In the genomic region with DNA sequence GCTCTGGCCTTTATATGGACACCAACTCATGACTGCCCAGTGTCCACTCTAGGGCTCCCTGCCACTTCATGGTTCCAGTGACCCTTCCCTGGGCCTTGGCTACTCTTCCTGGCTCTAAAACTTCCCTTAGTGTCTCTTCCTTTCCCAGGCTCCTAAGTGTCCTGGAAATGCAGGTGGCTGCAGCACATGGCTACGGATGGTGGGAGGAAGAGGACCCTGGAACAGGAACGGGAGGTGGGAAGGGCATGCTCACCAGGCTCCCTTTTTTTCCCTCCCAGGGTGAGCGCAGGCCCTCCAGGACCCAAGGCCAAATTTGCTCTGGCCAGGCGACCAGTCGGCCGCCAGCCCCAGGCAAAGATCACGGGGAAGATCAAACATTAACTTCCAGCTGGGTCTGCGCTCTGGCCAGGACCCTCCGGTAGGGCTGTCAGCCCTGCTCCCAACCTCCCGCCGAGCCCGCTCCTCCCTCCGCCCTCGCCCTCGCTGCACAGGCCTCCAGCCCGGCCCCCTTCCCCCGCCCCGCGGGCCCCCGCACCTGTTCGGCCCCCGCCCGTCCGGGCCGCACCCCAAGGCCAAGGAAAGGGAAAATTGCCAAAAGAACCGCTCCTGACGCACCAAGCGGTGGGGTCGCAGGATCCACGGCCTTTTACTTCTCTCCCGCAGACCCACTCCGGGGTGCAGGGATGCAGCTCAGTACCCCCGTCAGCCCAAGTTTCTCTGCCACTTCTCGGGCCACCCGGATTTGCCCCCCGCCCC, we compare ENCODE assay signal across 1 cellular context.
TF ChIP-seq lines count a peak whose summit lies in the region.

No MANE protein-coding gene starts in this region.

TF ChIP-seq in HepG2, 621 proteins besides CTCF, POLR2A, EP300 and RAD21 (continued from another document and continues in another):
- TF ChIP-seq, protein P1, sequence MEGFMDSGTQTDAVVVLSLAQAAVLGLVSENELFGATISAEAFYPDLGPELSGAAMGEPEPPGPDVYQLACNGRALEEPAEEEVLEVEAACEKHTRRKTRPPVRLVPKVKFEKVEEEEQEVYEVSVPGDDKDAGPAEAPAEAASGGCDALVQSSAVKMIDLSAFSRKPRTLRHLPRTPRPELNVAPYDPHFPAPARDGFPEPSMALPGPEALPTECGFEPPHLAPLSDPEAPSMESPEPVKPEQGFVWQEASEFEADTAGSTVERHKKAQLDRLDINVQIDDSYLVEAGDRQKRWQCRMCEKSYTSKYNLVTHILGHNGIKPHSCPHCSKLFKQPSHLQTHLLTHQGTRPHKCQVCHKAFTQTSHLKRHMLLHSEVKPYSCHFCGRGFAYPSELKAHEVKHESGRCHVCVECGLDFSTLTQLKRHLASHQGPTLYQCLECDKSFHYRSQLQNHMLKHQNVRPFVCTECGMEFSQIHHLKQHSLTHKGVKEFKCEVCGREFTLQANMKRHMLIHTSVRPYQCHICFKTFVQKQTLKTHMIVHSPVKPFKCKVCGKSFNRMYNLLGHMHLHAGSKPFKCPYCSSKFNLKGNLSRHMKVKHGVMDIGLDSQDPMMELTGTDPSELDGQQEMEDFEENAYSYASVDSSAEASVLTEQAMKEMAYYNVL (CRISPR knock-in tag; IDR thresholded peaks at IDR 0.05; ENCODE audit: borderline replicate concordance): peak; percentile 58; the same call in 1 of the 2 replicates
- TF ChIP-seq, protein P2, sequence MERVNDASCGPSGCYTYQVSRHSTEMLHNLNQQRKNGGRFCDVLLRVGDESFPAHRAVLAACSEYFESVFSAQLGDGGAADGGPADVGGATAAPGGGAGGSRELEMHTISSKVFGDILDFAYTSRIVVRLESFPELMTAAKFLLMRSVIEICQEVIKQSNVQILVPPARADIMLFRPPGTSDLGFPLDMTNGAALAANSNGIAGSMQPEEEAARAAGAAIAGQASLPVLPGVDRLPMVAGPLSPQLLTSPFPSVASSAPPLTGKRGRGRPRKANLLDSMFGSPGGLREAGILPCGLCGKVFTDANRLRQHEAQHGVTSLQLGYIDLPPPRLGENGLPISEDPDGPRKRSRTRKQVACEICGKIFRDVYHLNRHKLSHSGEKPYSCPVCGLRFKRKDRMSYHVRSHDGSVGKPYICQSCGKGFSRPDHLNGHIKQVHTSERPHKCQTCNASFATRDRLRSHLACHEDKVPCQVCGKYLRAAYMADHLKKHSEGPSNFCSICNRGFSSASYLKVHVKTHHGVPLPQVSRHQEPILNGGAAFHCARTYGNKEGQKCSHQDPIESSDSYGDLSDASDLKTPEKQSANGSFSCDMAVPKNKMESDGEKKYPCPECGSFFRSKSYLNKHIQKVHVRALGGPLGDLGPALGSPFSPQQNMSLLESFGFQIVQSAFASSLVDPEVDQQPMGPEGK (CRISPR knock-in tag; IDR thresholded peaks at IDR 0.05): peak; percentile 92
- peak; percentile 85 for TF ChIP-seq SALL1 (CRISPR knock-in tag; IDR thresholded peaks at IDR 0.05)
- TF ChIP-seq, protein P3, sequence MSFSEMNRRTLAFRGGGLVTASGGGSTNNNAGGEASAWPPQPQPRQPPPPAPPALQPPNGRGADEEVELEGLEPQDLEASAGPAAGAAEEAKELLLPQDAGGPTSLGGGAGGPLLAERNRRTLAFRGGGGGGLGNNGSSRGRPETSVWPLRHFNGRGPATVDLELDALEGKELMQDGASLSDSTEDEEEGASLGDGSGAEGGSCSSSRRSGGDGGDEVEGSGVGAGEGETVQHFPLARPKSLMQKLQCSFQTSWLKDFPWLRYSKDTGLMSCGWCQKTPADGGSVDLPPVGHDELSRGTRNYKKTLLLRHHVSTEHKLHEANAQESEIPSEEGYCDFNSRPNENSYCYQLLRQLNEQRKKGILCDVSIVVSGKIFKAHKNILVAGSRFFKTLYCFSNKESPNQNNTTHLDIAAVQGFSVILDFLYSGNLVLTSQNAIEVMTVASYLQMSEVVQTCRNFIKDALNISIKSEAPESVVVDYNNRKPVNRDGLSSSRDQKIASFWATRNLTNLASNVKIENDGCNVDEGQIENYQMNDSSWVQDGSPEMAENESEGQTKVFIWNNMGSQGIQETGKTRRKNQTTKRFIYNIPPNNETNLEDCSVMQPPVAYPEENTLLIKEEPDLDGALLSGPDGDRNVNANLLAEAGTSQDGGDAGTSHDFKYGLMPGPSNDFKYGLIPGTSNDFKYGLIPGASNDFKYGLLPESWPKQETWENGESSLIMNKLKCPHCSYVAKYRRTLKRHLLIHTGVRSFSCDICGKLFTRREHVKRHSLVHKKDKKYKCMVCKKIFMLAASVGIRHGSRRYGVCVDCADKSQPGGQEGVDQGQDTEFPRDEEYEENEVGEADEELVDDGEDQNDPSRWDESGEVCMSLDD (CRISPR knock-in tag; IDR thresholded peaks at IDR 0.05; ENCODE audit: borderline replicate concordance): no peak
- TF ChIP-seq, protein P4, sequence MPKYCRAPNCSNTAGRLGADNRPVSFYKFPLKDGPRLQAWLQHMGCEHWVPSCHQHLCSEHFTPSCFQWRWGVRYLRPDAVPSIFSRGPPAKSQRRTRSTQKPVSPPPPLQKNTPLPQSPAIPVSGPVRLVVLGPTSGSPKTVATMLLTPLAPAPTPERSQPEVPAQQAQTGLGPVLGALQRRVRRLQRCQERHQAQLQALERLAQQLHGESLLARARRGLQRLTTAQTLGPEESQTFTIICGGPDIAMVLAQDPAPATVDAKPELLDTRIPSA (CRISPR knock-in tag; IDR thresholded peaks at IDR 0.05; ENCODE audit: borderline replicate concordance): peak; percentile 38; the same call in 1 of the 2 replicates
- 0 out of 2 replicates have a peak, but pooled peaks have one; percentile 18 for TF ChIP-seq KDM5B (CRISPR knock-in tag; IDR thresholded peaks at IDR 0.05; ENCODE audit: borderline replicate concordance)
- TF ChIP-seq ZNF317 (CRISPR knock-in tag; IDR thresholded peaks at IDR 0.05): 0 out of 2 replicates have a peak, but pooled peaks have one; percentile 43
- TF ChIP-seq NPAS2 (CRISPR knock-in tag; IDR thresholded peaks at IDR 0.05; ENCODE audit: borderline replicate concordance): no peak
- no peak for TF ChIP-seq HNRNPH1 (optimal IDR thresholded peaks at IDR 0.05; ENCODE audit: low read depth, low read length)
- TF ChIP-seq, protein P5, sequence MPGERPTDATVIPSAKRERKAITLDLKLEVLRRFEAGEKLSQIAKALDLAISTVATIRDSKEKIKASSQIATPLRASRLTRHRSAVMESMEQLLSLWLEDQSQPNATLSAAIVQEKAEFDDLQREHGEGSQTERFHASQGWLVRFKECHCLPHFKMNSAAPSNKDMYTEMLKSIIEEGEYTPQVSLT (CRISPR knock-in tag; IDR thresholded peaks at IDR 0.05; ENCODE audit: borderline replicate concordance, low read depth): no peak
- TF ChIP-seq, protein P6, sequence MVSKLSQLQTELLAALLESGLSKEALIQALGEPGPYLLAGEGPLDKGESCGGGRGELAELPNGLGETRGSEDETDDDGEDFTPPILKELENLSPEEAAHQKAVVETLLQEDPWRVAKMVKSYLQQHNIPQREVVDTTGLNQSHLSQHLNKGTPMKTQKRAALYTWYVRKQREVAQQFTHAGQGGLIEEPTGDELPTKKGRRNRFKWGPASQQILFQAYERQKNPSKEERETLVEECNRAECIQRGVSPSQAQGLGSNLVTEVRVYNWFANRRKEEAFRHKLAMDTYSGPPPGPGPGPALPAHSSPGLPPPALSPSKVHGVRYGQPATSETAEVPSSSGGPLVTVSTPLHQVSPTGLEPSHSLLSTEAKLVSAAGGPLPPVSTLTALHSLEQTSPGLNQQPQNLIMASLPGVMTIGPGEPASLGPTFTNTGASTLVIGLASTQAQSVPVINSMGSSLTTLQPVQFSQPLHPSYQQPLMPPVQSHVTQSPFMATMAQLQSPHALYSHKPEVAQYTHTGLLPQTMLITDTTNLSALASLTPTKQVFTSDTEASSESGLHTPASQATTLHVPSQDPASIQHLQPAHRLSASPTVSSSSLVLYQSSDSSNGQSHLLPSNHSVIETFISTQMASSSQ (IDR thresholded peaks at IDR 0.05; ENCODE audit: low read depth): peak; percentile 86
- TF ChIP-seq, protein P6 (CRISPR knock-in tag; IDR thresholded peaks at IDR 0.05; ENCODE audit: borderline replicate concordance): peak; percentile 94
- TF ChIP-seq PPARG (CRISPR knock-in tag; conservative IDR thresholded peaks at IDR 0.05): 0 out of 2 replicates have a peak, but pooled peaks have one; percentile 28
- TF ChIP-seq FOXM1 (CRISPR knock-in tag; IDR thresholded peaks at IDR 0.05): no peak
- TF ChIP-seq, protein P7, sequence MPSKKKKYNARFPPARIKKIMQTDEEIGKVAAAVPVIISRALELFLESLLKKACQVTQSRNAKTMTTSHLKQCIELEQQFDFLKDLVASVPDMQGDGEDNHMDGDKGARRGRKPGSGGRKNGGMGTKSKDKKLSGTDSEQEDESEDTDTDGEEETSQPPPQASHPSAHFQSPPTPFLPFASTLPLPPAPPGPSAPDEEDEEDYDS (CRISPR knock-in tag; IDR thresholded peaks at IDR 0.05): peak; percentile 77
- TF ChIP-seq, protein P8, sequence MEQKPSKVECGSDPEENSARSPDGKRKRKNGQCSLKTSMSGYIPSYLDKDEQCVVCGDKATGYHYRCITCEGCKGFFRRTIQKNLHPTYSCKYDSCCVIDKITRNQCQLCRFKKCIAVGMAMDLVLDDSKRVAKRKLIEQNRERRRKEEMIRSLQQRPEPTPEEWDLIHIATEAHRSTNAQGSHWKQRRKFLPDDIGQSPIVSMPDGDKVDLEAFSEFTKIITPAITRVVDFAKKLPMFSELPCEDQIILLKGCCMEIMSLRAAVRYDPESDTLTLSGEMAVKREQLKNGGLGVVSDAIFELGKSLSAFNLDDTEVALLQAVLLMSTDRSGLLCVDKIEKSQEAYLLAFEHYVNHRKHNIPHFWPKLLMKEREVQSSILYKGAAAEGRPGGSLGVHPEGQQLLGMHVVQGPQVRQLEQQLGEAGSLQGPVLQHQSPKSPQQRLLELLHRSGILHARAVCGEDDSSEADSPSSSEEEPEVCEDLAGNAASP (CRISPR knock-in tag; IDR thresholded peaks at IDR 0.05; ENCODE audit: borderline replicate concordance): peak; percentile 34; the same call in 1 of the 2 replicates
- TF ChIP-seq ZNF282 (IDR thresholded peaks at IDR 0.05; ENCODE audit: partially characterized antibody): no peak
- peak; percentile 59; the same call in 1 of the 2 replicates for TF ChIP-seq CBX5 (CRISPR knock-in tag; IDR thresholded peaks at IDR 0.05; ENCODE audit: borderline replicate concordance)
- TF ChIP-seq ZNF256 (CRISPR knock-in tag; conservative IDR thresholded peaks at IDR 0.05): no peak
- 0 out of 2 replicates have a peak, but pooled peaks have one; percentile 11 for TF ChIP-seq ZNF816 (CRISPR knock-in tag; IDR thresholded peaks at IDR 0.05; ENCODE audit: borderline replicate concordance)
- peak; percentile 85 for TF ChIP-seq ZNF331 (CRISPR knock-in tag; IDR thresholded peaks at IDR 0.05)
- 0 out of 2 replicates have a peak, but pooled peaks have one; percentile 26 for TF ChIP-seq SNAI1 (CRISPR knock-in tag; IDR thresholded peaks at IDR 0.05; ENCODE audit: borderline replicate concordance)
- TF ChIP-seq HNRNPUL1 (IDR thresholded peaks at IDR 0.05; ENCODE audit: low read depth, low read length): peak; percentile 71; the same call in 1 of the 2 replicates
- TF ChIP-seq MED13 (CRISPR knock-in tag; IDR thresholded peaks at IDR 0.05): peak; percentile 57; the same call in 1 of the 2 replicates
- TF ChIP-seq IKZF4 (CRISPR knock-in tag; IDR thresholded peaks at IDR 0.05; ENCODE audit: borderline replicate concordance, low read depth, not compliant biosample characterization): peak; percentile 65
- TF ChIP-seq, protein P9, sequence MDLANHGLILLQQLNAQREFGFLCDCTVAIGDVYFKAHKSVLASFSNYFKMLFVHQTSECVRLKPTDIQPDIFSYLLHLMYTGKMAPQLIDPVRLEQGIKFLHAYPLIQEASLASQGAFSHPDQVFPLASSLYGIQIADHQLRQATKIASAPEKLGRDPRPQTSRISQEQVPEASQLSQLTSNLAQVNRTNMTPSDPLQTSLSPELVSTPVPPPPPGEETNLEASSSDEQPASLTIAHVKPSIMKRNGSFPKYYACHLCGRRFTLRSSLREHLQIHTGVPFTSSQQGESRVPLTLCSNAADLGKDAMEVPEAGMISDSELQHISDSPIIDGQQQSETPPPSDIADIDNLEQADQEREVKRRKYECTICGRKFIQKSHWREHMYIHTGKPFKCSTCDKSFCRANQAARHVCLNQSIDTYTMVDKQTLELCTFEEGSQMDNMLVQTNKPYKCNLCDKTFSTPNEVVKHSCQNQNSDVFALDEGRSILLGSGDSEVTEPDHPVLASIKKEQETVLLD (CRISPR knock-in tag; IDR thresholded peaks at IDR 0.05; ENCODE audit: low read depth): no peak
- 0 out of 2 replicates have a peak, but pooled peaks have one; percentile 14 for TF ChIP-seq KAT7 (CRISPR knock-in tag; IDR thresholded peaks at IDR 0.05; ENCODE audit: borderline replicate concordance)
- TF ChIP-seq KLF16 (CRISPR knock-in tag; IDR thresholded peaks at IDR 0.05): peak in 1 of 2 experiments; percentile 22; a peak in 1 of 4 replicates
- 0 out of 2 replicates have a peak, but pooled peaks have one; percentile 48 for TF ChIP-seq ZNF264 (CRISPR knock-in tag; IDR thresholded peaks at IDR 0.05)
- TF ChIP-seq, protein P10, sequence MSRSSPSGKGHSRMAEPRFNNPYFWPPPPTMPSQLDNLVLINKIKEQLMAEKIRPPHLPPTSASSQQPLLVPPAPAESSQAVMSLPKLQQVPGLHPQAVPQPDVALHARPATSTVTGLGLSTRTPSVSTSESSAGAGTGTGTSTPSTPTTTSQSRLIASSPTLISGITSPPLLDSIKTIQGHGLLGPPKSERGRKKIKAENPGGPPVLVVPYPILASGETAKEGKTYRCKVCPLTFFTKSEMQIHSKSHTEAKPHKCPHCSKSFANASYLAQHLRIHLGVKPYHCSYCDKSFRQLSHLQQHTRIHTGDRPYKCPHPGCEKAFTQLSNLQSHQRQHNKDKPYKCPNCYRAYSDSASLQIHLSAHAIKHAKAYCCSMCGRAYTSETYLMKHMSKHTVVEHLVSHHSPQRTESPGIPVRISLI (CRISPR knock-in tag; IDR thresholded peaks at IDR 0.05; ENCODE audit: borderline replicate concordance): peak; percentile 35; the same call in 1 of the 2 replicates
- TF ChIP-seq ZNF547 (CRISPR knock-in tag; IDR thresholded peaks at IDR 0.05): 0 out of 2 replicates have a peak, but pooled peaks have one; percentile 55
- TF ChIP-seq TBX3 (IDR thresholded peaks at IDR 0.05; ENCODE audit: borderline replicate concordance): no peak
- no peak for TF ChIP-seq ZFP62 (CRISPR knock-in tag; IDR thresholded peaks at IDR 0.05)
